ENCODE assay signal across 24 cellular contexts in genomic region chr1:68147534-68147933, GRCh38.
"Had no signal": no experiment of that assay in that cellular context is flagged by ENCODE, and none has a peak within 500 bp of the region (broad histone marks: within the 10 kb centered on the region; RNA-seq: fewer than 3 reads in every experiment).

No MANE protein-coding gene starts in this region.

- H3K27ac Mint-ChIP-seq: natural killer cell treated with Interleukin-12 subunit alpha and Interleukin-12 subunit beta and Interleukin-15 and Interleukin-18, amount 100 ng/mL, for 72 hours; stimulated activated naive B cell treated with anti-CD40 and anti-IgM and Interleukin-4, amounts not matched to agents 10 μg/mL and 1 μg/mL and 100 μg/mL, for 72 hours; stimulated activated naive CD8-positive, alpha-beta T cell treated with anti-CD3 and anti-CD28 coated beads, Interleukin-15, amount 100 ng/mL, for 72 hours had no signal

- H3K4me3 ChIP-seq: dorsolateral prefrontal cortex, esophagus squamous epithelium, hepatocyte, prostate gland, sigmoid colon, skin epidermis, uterus had no signal

- H3K36me3 Mint-ChIP-seq: natural killer cell treated with Interleukin-12 subunit alpha and Interleukin-12 subunit beta and Interleukin-15 and Interleukin-18, amount 100 ng/mL, for 72 hours; stimulated activated naive B cell treated with anti-CD40 and anti-IgM and Interleukin-4, amounts not matched to agents 10 μg/mL and 1 μg/mL and 100 μg/mL, for 72 hours had no signal

- H3K4me1 Mint-ChIP-seq: stimulated activated naive B cell treated with anti-CD40 and anti-IgM and Interleukin-4, amounts not matched to agents 10 μg/mL and 1 μg/mL and 100 μg/mL, for 72 hours; stimulated activated naive CD8-positive, alpha-beta T cell treated with anti-CD3 and anti-CD28 coated beads, Interleukin-15, amount 100 ng/mL, for 72 hours had no signal

- H3K9me3 Mint-ChIP-seq: natural killer cell treated with Interleukin-12 subunit alpha and Interleukin-12 subunit beta and Interleukin-15 and Interleukin-18, amount 100 ng/mL, for 72 hours; stimulated activated naive B cell treated with anti-CD40 and anti-IgM and Interleukin-4, amounts not matched to agents 10 μg/mL and 1 μg/mL and 100 μg/mL, for 72 hours; stimulated activated naive CD8-positive, alpha-beta T cell treated with anti-CD3 and anti-CD28 coated beads, Interleukin-15, amount 100 ng/mL, for 72 hours had no signal

- H3K27ac ChIP-seq: epithelial cell of prostate, esophagus squamous epithelium, hepatocyte, parathyroid adenoma, prostate gland, skin epidermis, uterus had no signal

- H3K4me1 ChIP-seq: prostate gland, uterus had no signal

- H3K27me3 Mint-ChIP-seq: natural killer cell treated with Interleukin-12 subunit alpha and Interleukin-12 subunit beta and Interleukin-15 and Interleukin-18, amount 100 ng/mL, for 72 hours; stimulated activated naive CD8-positive, alpha-beta T cell treated with anti-CD3 and anti-CD28 coated beads, Interleukin-15, amount 100 ng/mL, for 72 hours had no signal

- DNase-seq: central memory CD4-positive, alpha-beta T cell; cortex of kidney; dorsolateral prefrontal cortex; effector CD8-positive, alpha-beta T cell; esophagus squamous epithelium; foreskin fibroblast; head of caudate nucleus; left colon; midbrain; occipital lobe; retina; sigmoid colon; stimulated activated CD4-positive, alpha-beta T cell treated with anti-CD3 and anti-CD28 coated beads, Interleukin-2, amount 100 ng/mL, for 24 hours; stimulated activated CD4-positive, alpha-beta T cell treated with anti-CD3 and anti-CD28 coated beads, Interleukin-4, amount 100 ng/mL, for 4 hours; stimulated activated naive B cell treated with anti-CD40 and anti-IgM and Interleukin-4, amounts not matched to agents 10 μg/mL and 1 μg/mL and 100 μg/mL, for 72 hours; stimulated activated naive CD8-positive, alpha-beta T cell treated with anti-CD3 and anti-CD28 coated beads, Interleukin-15, amount 100 ng/mL, for 72 hours; trophoblast cell; uterus had no signal

- H3K9ac ChIP-seq: parathyroid adenoma had no signal

- H3K27me3 ChIP-seq: dorsolateral prefrontal cortex, esophagus squamous epithelium, hepatocyte, sigmoid colon, uterus had no signal

- H3K4me3 Mint-ChIP-seq: natural killer cell treated with Interleukin-12 subunit alpha and Interleukin-12 subunit beta and Interleukin-15 and Interleukin-18, amount 100 ng/mL, for 72 hours; stimulated activated naive B cell treated with anti-CD40 and anti-IgM and Interleukin-4, amounts not matched to agents 10 μg/mL and 1 μg/mL and 100 μg/mL, for 72 hours; stimulated activated naive CD8-positive, alpha-beta T cell treated with anti-CD3 and anti-CD28 coated beads, Interleukin-15, amount 100 ng/mL, for 72 hours had no signal

- H3K9me3 ChIP-seq: esophagus squamous epithelium, prostate gland, sigmoid colon, uterus had no signal

- ATAC-seq: left colon; natural killer cell treated with Interleukin-12 subunit alpha and Interleukin-12 subunit beta and Interleukin-15 and Interleukin-18, amount 100 ng/mL, for 72 hours; stimulated activated naive B cell treated with anti-CD40 and anti-IgM and Interleukin-4, amounts not matched to agents 10 μg/mL and 1 μg/mL and 100 μg/mL, for 72 hours; stimulated activated naive CD8-positive, alpha-beta T cell treated with anti-CD3 and anti-CD28 coated beads, Interleukin-15, amount 100 ng/mL, for 72 hours had no signal

- H3K36me3 ChIP-seq: prostate gland, uterus had no signal
